1 cellular context compared by ENCODE assay signal in genomic region chr6:43089874-43090556, GRCh38.
TF ChIP-seq lines count a peak whose summit lies in the region.

No MANE protein-coding gene starts in this region.

TF ChIP-seq in HepG2, 621 proteins besides CTCF, POLR2A, EP300 and RAD21 (continued from another document and continues in another):
- TF ChIP-seq JUN (CRISPR knock-in tag; IDR thresholded peaks at IDR 0.05) (peak; percentile 55; the same call in 1 of the 2 replicates), WIZ (CRISPR knock-in tag; IDR thresholded peaks at IDR 0.05) (no peak), NR2F1 (CRISPR knock-in tag; IDR thresholded peaks at IDR 0.05) (no peak; a peak in 1 of 4 replicates), ZBTB2 (CRISPR knock-in tag; IDR thresholded peaks at IDR 0.05; ENCODE audit: low read depth) (0 out of 2 replicates have a peak, but pooled peaks have one; percentile 36), IKZF5 (CRISPR knock-in tag; IDR thresholded peaks at IDR 0.05) (peak; percentile 83), ZNF484 (CRISPR knock-in tag; IDR thresholded peaks at IDR 0.05; ENCODE audit: borderline replicate concordance, low read depth) (no peak), MIXL1 (CRISPR knock-in tag; IDR thresholded peaks at IDR 0.05) (no peak; the same call in 1 of the 2 replicates), NCOA5 (CRISPR knock-in tag; IDR thresholded peaks at IDR 0.05) (no peak), SIN3A (IDR thresholded peaks at IDR 0.05; ENCODE audit: borderline replicate concordance, low read depth, low read length) (no peak), MEIS1 (CRISPR knock-in tag; IDR thresholded peaks at IDR 0.05; ENCODE audit: borderline replicate concordance) (no peak), ZNF44 (CRISPR knock-in tag; IDR thresholded peaks at IDR 0.05) (no peak), LRRFIP1 (CRISPR knock-in tag; conservative IDR thresholded peaks at IDR 0.05) (no peak), ZNF121 (CRISPR knock-in tag; IDR thresholded peaks at IDR 0.05) (peak; percentile 9; the same call in 1 of the 2 replicates), ZBTB14 (CRISPR knock-in tag; IDR thresholded peaks at IDR 0.05) (no peak), ZNF776 (CRISPR knock-in tag; IDR thresholded peaks at IDR 0.05) (no peak), MXI1 (IDR thresholded peaks at IDR 0.05; ENCODE audit: borderline replicate concordance, low read depth, low read length) (no peak; the same call in 2 of the 3 replicates), MNT (IDR thresholded peaks at IDR 0.05) (no peak), ZNF12 (CRISPR knock-in tag; IDR thresholded peaks at IDR 0.05) (no peak), ZNF747 (CRISPR knock-in tag; IDR thresholded peaks at IDR 0.05; ENCODE audit: borderline replicate concordance) (no peak), CAMTA2 (CRISPR knock-in tag; IDR thresholded peaks at IDR 0.05; ENCODE audit: borderline replicate concordance) (no peak), ONECUT2 (CRISPR knock-in tag; IDR thresholded peaks at IDR 0.05) (no peak), ZXDC (CRISPR knock-in tag; IDR thresholded peaks at IDR 0.05) (no peak; the same call in 1 of the 2 replicates), ZGPAT (CRISPR knock-in tag; IDR thresholded peaks at IDR 0.05) (peak; percentile 79), NKX3-1 (CRISPR knock-in tag; IDR thresholded peaks at IDR 0.05) (peak; percentile 67; the same call in 1 of the 2 replicates), THRA (CRISPR knock-in tag; IDR thresholded peaks at IDR 0.05; ENCODE audit: borderline replicate concordance) (peak; percentile 61; the same call in 1 of the 2 replicates), AGO1 (IDR thresholded peaks at IDR 0.05; ENCODE audit: low read depth, low read length, poor library complexity, severe bottlenecking) (no peak), ZNF567 (CRISPR knock-in tag; IDR thresholded peaks at IDR 0.05; ENCODE audit: borderline replicate concordance) (peak; percentile 40), ZNF263 (CRISPR knock-in tag; IDR thresholded peaks at IDR 0.05) (peak; percentile 48; the same call in 1 of the 2 replicates), SIX1 (CRISPR knock-in tag; IDR thresholded peaks at IDR 0.05; ENCODE audit: borderline replicate concordance) (peak; percentile 52; the same call in 1 of the 2 replicates), ZNF724P (CRISPR knock-in tag; IDR thresholded peaks at IDR 0.05; ENCODE audit: borderline replicate concordance) (no peak), ZNF800 (CRISPR knock-in tag; IDR thresholded peaks at IDR 0.05) (0 out of 2 replicates have a peak, but pooled peaks have one; percentile 64), TBX3 (IDR thresholded peaks at IDR 0.05; ENCODE audit: borderline replicate concordance) (peak; percentile 75), ZNF3 (CRISPR knock-in tag; IDR thresholded peaks at IDR 0.05) (no peak), ZNF513 (CRISPR knock-in tag; conservative IDR thresholded peaks at IDR 0.05) (no peak), ZNF746 (CRISPR knock-in tag; IDR thresholded peaks at IDR 0.05) (peak; percentile 69; the same call in 1 of the 2 replicates), ZBTB38 (CRISPR knock-in tag; IDR thresholded peaks at IDR 0.05) (peak; percentile 67; the same call in 1 of the 2 replicates), ZMYM2 (CRISPR knock-in tag; IDR thresholded peaks at IDR 0.05) (no peak), KDM5B (CRISPR knock-in tag; IDR thresholded peaks at IDR 0.05; ENCODE audit: borderline replicate concordance) (no peak), ZC3H4 (CRISPR knock-in tag; IDR thresholded peaks at IDR 0.05; ENCODE audit: borderline replicate concordance) (no peak; the same call in 1 of the 2 replicates), MTA3 (CRISPR knock-in tag; IDR thresholded peaks at IDR 0.05) (no peak), NR1H2 (CRISPR knock-in tag; IDR thresholded peaks at IDR 0.05; ENCODE audit: borderline replicate concordance, low read depth) (no peak), ZNF546 (CRISPR knock-in tag; conservative IDR thresholded peaks at IDR 0.05) (0 out of 2 replicates have a peak, but pooled peaks have one; percentile 31), SRSF1 (optimal IDR thresholded peaks at IDR 0.05; ENCODE audit: low read depth, low read length) (peak; percentile 90), FOXA1 (IDR thresholded peaks at IDR 0.05) (peak; percentile 48; the same call in 1 of the 2 replicates), FOXA1 (CRISPR knock-in tag; IDR thresholded peaks at IDR 0.05) (peak; percentile 97), ZMAT3 (CRISPR knock-in tag; conservative IDR thresholded peaks at IDR 0.05) (0 out of 2 replicates have a peak, but pooled peaks have one; percentile 31)
